In genomic region chr6:169701953-169702639, GRCh38 we compare ENCODE assay signal across 1 cellular context.
A peak's percentile ranks its signal among the peaks of the same experiment; 100 is the strongest.
TF ChIP-seq lines count a peak whose summit lies in the region.

C6orf120 (plus strand) TSS chr6:169702126; CDS start chr6:169702460, 334 bp downstream.
WDR27 (minus strand) TSS chr6:169702029; CDS start chr6:169689005, 13,024 bp downstream.

TF ChIP-seq in HepG2, 621 proteins besides CTCF, POLR2A, EP300 and RAD21 (continued from another document and continues in another):
- TF ChIP-seq ARID5B (CRISPR knock-in tag; IDR thresholded peaks at IDR 0.05) = peak; percentile 53
- peak in 1 of 2 experiments; percentile 46; a peak in 2 of 4 replicates for TF ChIP-seq NR2F1 (CRISPR knock-in tag; IDR thresholded peaks at IDR 0.05)
- TF ChIP-seq ZNF770 (CRISPR knock-in tag; IDR thresholded peaks at IDR 0.05) = peak; percentile 75
- peak; percentile 78 for TF ChIP-seq KDM2A (CRISPR knock-in tag; IDR thresholded peaks at IDR 0.05; ENCODE audit: borderline replicate concordance, low read depth)
- no peak for TF ChIP-seq NFIB (CRISPR knock-in tag; IDR thresholded peaks at IDR 0.05; ENCODE audit: borderline replicate concordance)
- peak; percentile 59; the same call in 1 of the 2 replicates for TF ChIP-seq ZNF337 (CRISPR knock-in tag; IDR thresholded peaks at IDR 0.05; ENCODE audit: borderline replicate concordance, low read depth)
- TF ChIP-seq REXO4 (CRISPR knock-in tag; IDR thresholded peaks at IDR 0.05; ENCODE audit: borderline replicate concordance) = 0 out of 2 replicates have a peak, but pooled peaks have one; percentile 72
- peak; percentile 83 for TF ChIP-seq FOXC1 (CRISPR knock-in tag; IDR thresholded peaks at IDR 0.05; ENCODE audit: borderline replicate concordance)
- peak; percentile 98 for TF ChIP-seq YEATS4 (CRISPR knock-in tag; IDR thresholded peaks at IDR 0.05; ENCODE audit: borderline replicate concordance)
- TF ChIP-seq ZBTB40 (IDR thresholded peaks at IDR 0.05) = peak; percentile 82
- no peak for TF ChIP-seq ZBTB40 (CRISPR knock-in tag; IDR thresholded peaks at IDR 0.05)
- TF ChIP-seq ZNF281 (CRISPR knock-in tag; IDR thresholded peaks at IDR 0.05; ENCODE audit: borderline replicate concordance) = peak; percentile 74
- TF ChIP-seq HNF1A (IDR thresholded peaks at IDR 0.05; ENCODE audit: low read depth) = no peak
- peak; percentile 73 for TF ChIP-seq HNF1A (CRISPR knock-in tag; IDR thresholded peaks at IDR 0.05; ENCODE audit: borderline replicate concordance)
- TF ChIP-seq ARID2 (CRISPR knock-in tag; IDR thresholded peaks at IDR 0.05; ENCODE audit: borderline replicate concordance) = peak; percentile 93
- TF ChIP-seq KDM3A (CRISPR knock-in tag; IDR thresholded peaks at IDR 0.05; ENCODE audit: low read depth) = peak; percentile 85; the same call in 1 of the 2 replicates
- peak; percentile 95 for TF ChIP-seq ZNF782 (CRISPR knock-in tag; IDR thresholded peaks at IDR 0.05; ENCODE audit: borderline replicate concordance)
- TF ChIP-seq HDAC6 (IDR thresholded peaks at IDR 0.05; ENCODE audit: low read depth, low read length) = no peak
- no peak for TF ChIP-seq ARNT (IDR thresholded peaks at IDR 0.05)
- no peak; the same call in 1 of the 2 replicates for TF ChIP-seq JDP2 (CRISPR knock-in tag; IDR thresholded peaks at IDR 0.05; ENCODE audit: borderline replicate concordance)
- TF ChIP-seq MLXIP (CRISPR knock-in tag; IDR thresholded peaks at IDR 0.05; ENCODE audit: borderline replicate concordance) = no peak
- TF ChIP-seq ZNF431 (CRISPR knock-in tag; IDR thresholded peaks at IDR 0.05; ENCODE audit: borderline replicate concordance, low read depth) = peak; percentile 99
- TF ChIP-seq ZNF460 (CRISPR knock-in tag; IDR thresholded peaks at IDR 0.05; ENCODE audit: borderline replicate concordance) = no peak; the same call in 1 of the 2 replicates
- TF ChIP-seq ZNF775 (CRISPR knock-in tag; IDR thresholded peaks at IDR 0.05; ENCODE audit: borderline replicate concordance) = peak; percentile 74; the same call in 1 of the 2 replicates
- TF ChIP-seq RNF2 (conservative IDR thresholded peaks at IDR 0.05; ENCODE audit: low read depth) = 0 out of 2 replicates have a peak, but pooled peaks have one; percentile 25
